12 cellular contexts compared by ENCODE assay signal in the genomic region with DNA sequence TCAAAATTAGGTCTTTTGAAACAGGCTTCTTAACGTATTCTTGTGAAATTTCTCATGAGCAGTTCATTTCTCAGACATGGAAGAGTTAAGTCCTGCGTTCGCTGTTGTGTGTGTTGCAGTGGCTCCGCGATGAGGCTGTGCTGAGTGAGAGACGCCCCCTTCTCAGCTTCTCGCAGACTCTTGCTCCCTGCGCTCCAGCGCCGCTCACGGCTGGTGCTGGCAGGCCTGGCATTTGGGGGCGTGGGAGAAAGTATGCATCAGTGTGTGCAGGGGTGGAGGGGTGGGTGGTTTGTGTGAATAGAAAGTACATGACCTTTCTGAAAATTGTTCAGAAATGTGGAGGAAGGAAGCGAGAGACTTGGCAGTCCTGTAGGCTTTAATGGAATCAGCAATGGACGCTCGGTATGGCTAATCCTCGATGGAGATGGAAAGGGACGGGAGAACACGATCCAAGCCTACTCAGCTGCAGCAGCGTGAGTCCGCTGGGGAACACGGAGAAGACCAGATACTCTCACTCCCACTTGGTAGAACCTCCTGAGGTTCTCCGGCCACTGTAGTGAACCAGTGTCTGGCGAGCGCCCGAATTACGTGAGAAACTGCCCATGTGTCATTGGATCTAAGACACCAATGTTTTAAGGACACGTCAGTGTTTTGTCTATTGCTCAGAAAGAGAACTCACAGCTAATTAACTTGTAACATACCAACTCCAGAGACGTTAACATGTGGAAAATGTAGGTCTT. TPM values are rescaled to one million over a fixed set of nuclear protein-coding genes. Genes with fewer than 3 reads are reported as not detected.
DNase-seq lines count a peak whose midpoint lies in the region; TF ChIP-seq lines count a peak whose summit lies in the region.
"Had no signal": no experiment of that assay in that cellular context is flagged by ENCODE, and none has a peak within 500 bp of the region (broad histone marks: within the 10 kb centered on the region; RNA-seq: fewer than 3 reads in every experiment).

No MANE protein-coding gene starts in this region.

- no peaks in the 10 kb centered on the region for H3K9me3 Mint-ChIP-seq in T-helper 2 cell treated with Interferon-gamma antibody and Interleukin-4, amounts not matched to agents 5 μg/mL and 100 μg/mL, for 36 hours
- H3K9me3 Mint-ChIP-seq: T-helper 1 cell treated with Interleukin-12 subunit alpha and Interleukin-12 subunit beta and Interleukin-4 antibody, amounts not matched to agents 30 μg/mL and 1 μg/mL, for 36 hours had no signal

- no peak overlapping the region for H2AFZ ChIP-seq in neural cell (ENCODE audit: low read depth, low read length)

- TF ChIP-seq EP300 in neural cell (conservative IDR thresholded peaks at IDR 0.05; ENCODE audit: poor library complexity, severe bottlenecking), result no peak

- no peak overlapping the region for H3K4me2 ChIP-seq in neural cell (ENCODE audit: low read length)

- no peak overlapping the region for H3K9ac ChIP-seq in neural cell (ENCODE audit: low read length)

- no peaks in the 10 kb centered on the region for H4K20me1 ChIP-seq in neural cell (ENCODE audit: insufficient read depth)

- no peaks in the 10 kb centered on the region for H3K27me3 ChIP-seq in neural cell (ENCODE audit: insufficient read depth, low read depth, low read length)
- H3K27me3 ChIP-seq: right lobe of liver had no signal

- no peaks in the 10 kb centered on the region for H3K9me3 ChIP-seq in neural cell (ENCODE audit: low read length)
- H3K9me3 ChIP-seq: right lobe of liver had no signal

- H3K4me1 Mint-ChIP-seq in T-helper 2 cell treated with Interferon-gamma antibody and Interleukin-4, amounts not matched to agents 5 μg/mL and 100 μg/mL, for 36 hours (ENCODE audit: low read depth), result peaks cover 15% of the 10 kb centered on the region

- TF ChIP-seq CTCF in neural cell (IDR thresholded peaks at IDR 0.05; ENCODE audit: poor library complexity, severe bottlenecking), result peak; percentile 37

- peaks cover 6% of the 10 kb centered on the region for H3K79me2 ChIP-seq in neural cell (replicated peaks; ENCODE audit: insufficient read depth, low read length)

- peak; percentile 11 for DNase-seq in T-helper 2 cell treated with Interferon-gamma antibody and Interleukin-4, amounts not matched to agents 5 μg/mL and 100 μg/mL, for 36 hours (ENCODE audit: low spot score)
- DNase-seq in T-helper 2 cell (no peak), dermis blood vessel endothelial cell (peak; percentile 8), superior temporal gyrus (ENCODE audit: extremely low spot score) (peak; percentile 78), germinal center (ENCODE audit: low spot score) (no peak), mesenteric fat pad (ENCODE audit: low spot score) (no peak), ecto neural progenitor cell (ENCODE audit: low spot score) (no peak)
- DNase-seq: NCI-H1694 had no signal

- H3K4me3 Mint-ChIP-seq in T-helper 2 cell treated with Interferon-gamma antibody and Interleukin-4, amounts not matched to agents 5 μg/mL and 100 μg/mL, for 36 hours, result no peak overlapping the region
- H3K4me3 Mint-ChIP-seq: T-helper 1 cell treated with Interleukin-12 subunit alpha and Interleukin-12 subunit beta and Interleukin-4 antibody, amounts not matched to agents 30 μg/mL and 1 μg/mL, for 36 hours had no signal

- peaks cover 40% of the 10 kb centered on the region for H3K36me3 Mint-ChIP-seq in T-helper 2 cell treated with Interferon-gamma antibody and Interleukin-4, amounts not matched to agents 5 μg/mL and 100 μg/mL, for 36 hours (ENCODE audit: low read depth)

- H3K27ac Mint-ChIP-seq in T-helper 2 cell treated with Interferon-gamma antibody and Interleukin-4, amounts not matched to agents 5 μg/mL and 100 μg/mL, for 36 hours, result no peak overlapping the region
- H3K27ac Mint-ChIP-seq: T-helper 1 cell treated with Interleukin-12 subunit alpha and Interleukin-12 subunit beta and Interleukin-4 antibody, amounts not matched to agents 30 μg/mL and 1 μg/mL, for 36 hours had no signal

- H3K27ac ChIP-seq in neural cell (ENCODE audit: low read length), result no peak overlapping the region
- H3K27ac ChIP-seq: 22Rv1, right lobe of liver had no signal

- no peaks in the 10 kb centered on the region for H3K27me3 Mint-ChIP-seq in T-helper 2 cell treated with Interferon-gamma antibody and Interleukin-4, amounts not matched to agents 5 μg/mL and 100 μg/mL, for 36 hours (ENCODE audit: low read depth)

- no peak overlapping the region for H3K4me3 ChIP-seq in neural cell (ENCODE audit: low read length)
- H3K4me3 ChIP-seq: right lobe of liver had no signal

- H3K9me2 ChIP-seq in neural cell (ENCODE audit: insufficient read depth, low read length), result no peaks in the 10 kb centered on the region

- no peaks in the 10 kb centered on the region for H3K36me3 ChIP-seq in neural cell (ENCODE audit: insufficient read depth, low read length)
- H3K36me3 ChIP-seq: right lobe of liver had no signal

- H3F3A ChIP-seq in neural cell (ENCODE audit: insufficient read depth, low read length, poor library complexity, severe bottlenecking), result no peaks in the 10 kb centered on the region

- no peak for TF ChIP-seq RAD21 in neural cell (conservative IDR thresholded peaks at IDR 0.05)

TF ChIP-seq in neural cell, 6 proteins besides CTCF, POLR2A, EP300 and RAD21:
- TF ChIP-seq EZH2 (IDR thresholded peaks at IDR 0.05; ENCODE audit: borderline replicate concordance, insufficient read depth, low read length, poor library complexity, severe bottlenecking) (no peak), TAF1 (IDR thresholded peaks at IDR 0.05; ENCODE audit: low read depth) (no peak), POLR2AphosphoS5 (IDR thresholded peaks at IDR 0.05) (no peak), SMC3 (conservative IDR thresholded peaks at IDR 0.05; ENCODE audit: poor library complexity) (no peak), MXI1 (conservative IDR thresholded peaks at IDR 0.05; ENCODE audit: poor library complexity, severe bottlenecking) (no peak)
- TF ChIP-seq, protein P1, sequence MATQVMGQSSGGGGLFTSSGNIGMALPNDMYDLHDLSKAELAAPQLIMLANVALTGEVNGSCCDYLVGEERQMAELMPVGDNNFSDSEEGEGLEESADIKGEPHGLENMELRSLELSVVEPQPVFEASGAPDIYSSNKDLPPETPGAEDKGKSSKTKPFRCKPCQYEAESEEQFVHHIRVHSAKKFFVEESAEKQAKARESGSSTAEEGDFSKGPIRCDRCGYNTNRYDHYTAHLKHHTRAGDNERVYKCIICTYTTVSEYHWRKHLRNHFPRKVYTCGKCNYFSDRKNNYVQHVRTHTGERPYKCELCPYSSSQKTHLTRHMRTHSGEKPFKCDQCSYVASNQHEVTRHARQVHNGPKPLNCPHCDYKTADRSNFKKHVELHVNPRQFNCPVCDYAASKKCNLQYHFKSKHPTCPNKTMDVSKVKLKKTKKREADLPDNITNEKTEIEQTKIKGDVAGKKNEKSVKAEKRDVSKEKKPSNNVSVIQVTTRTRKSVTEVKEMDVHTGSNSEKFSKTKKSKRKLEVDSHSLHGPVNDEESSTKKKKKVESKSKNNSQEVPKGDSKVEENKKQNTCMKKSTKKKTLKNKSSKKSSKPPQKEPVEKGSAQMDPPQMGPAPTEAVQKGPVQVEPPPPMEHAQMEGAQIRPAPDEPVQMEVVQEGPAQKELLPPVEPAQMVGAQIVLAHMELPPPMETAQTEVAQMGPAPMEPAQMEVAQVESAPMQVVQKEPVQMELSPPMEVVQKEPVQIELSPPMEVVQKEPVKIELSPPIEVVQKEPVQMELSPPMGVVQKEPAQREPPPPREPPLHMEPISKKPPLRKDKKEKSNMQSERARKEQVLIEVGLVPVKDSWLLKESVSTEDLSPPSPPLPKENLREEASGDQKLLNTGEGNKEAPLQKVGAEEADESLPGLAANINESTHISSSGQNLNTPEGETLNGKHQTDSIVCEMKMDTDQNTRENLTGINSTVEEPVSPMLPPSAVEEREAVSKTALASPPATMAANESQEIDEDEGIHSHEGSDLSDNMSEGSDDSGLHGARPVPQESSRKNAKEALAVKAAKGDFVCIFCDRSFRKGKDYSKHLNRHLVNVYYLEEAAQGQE (IDR thresholded peaks at IDR 0.05; ENCODE audit: borderline replicate concordance), result no peak

RNA-seq across cellular contexts. Expression of a gene that starts 5.9 kb away (rescaled TPM):
- total RNA-seq in dermis blood vessel endothelial cell, result 12.4 and 21.5 TPM in 2 replicates
- 25.3 and 26.5 TPM in 2 replicates for polyA plus RNA-seq in neural cell
- 21.6 and 23.6 TPM in 2 replicates for polyA minus RNA-seq in neural cell
- total RNA-seq in mesenteric fat pad, result 14.8 TPM

RNA-seq across cellular contexts. Expression of a gene that starts 51.3 kb away (rescaled TPM):
- total RNA-seq in dermis blood vessel endothelial cell (under 0.01 TPM in 1 of 2 replicates, not detected in the other), mesenteric fat pad (43.8 TPM)
- polyA plus RNA-seq in neural cell, result 29.1 and 36.2 TPM in 2 replicates
- 44.6 and 50.6 TPM in 2 replicates for polyA minus RNA-seq in neural cell

RNA-seq across cellular contexts. Expression of a gene that starts 55.7 kb away (rescaled TPM):
- 0.98 and 1.0 TPM in 2 replicates for total RNA-seq in dermis blood vessel endothelial cell
- polyA plus RNA-seq in neural cell, result 68.4 and 85.4 TPM in 2 replicates
- 88.6 and 92.4 TPM in 2 replicates for polyA minus RNA-seq in neural cell
- total RNA-seq in mesenteric fat pad, result 10.8 TPM

Comparison
In these comparisons a context has a peak if more than half of its experiments do, and no peak if none do; other contexts are left out.
1. DNase-seq: peak in T-helper 2 cell treated with Interferon-gamma antibody and Interleukin-4, amounts not matched to agents 5 μg/mL and 100 μg/mL, for 36 hours (single experiment), dermis blood vessel endothelial cell (single experiment) and superior temporal gyrus (single experiment); none in T-helper 2 cell (0 of 5), germinal center (single experiment), mesenteric fat pad (single experiment) and ecto neural progenitor cell (single experiment).
2. RNA of a gene that starts 51.3 kb away (total RNA-seq): 43.8 TPM in mesenteric fat pad (single experiment); under 0.01 TPM in dermis blood vessel endothelial cell; every median in the first group is over 10 times any median in the second.